In genomic region chr19:35740423-35741215, GRCh38 we compare ENCODE assay signal across 8 cellular contexts. TPM values are rescaled to one million over a fixed set of nuclear protein-coding genes. Genes with fewer than 3 reads are reported as not detected.
A peak's percentile ranks its signal among the peaks of the same experiment; 100 is the strongest.
DNase-seq lines count a peak whose midpoint lies in the region; ATAC-seq and TF ChIP-seq lines count a peak whose summit lies in the region.

No MANE protein-coding gene starts in this region.

- H3K9me3 ChIP-seq in OCI-LY7 (ENCODE audit: low read length) = no peaks in the 10 kb centered on the region
- no peaks in the 10 kb centered on the region for H3K9me3 ChIP-seq in muscle layer of colon (ENCODE audit: low read length)

- H3K9ac ChIP-seq in muscle layer of colon (ENCODE audit: low read length) = peak overlapping the region; percentile 57

- POLR2A ChIA-PET in OCI-LY7 (lab: Charles Lee) = interaction anchor here (0.6 to 1.1 kb wide), 6 partner anchors 22 to 1109 kb away, joined by 3 to 7 read pairs (median 3); partner anchors contain the start of gene COX6B1

- H3K27ac ChIP-seq in OCI-LY7 (ENCODE audit: low read depth, low read length, poor library complexity, severe bottlenecking) = peak overlapping the region; percentile 86
- peak overlapping the region; percentile 76 for H3K27ac ChIP-seq in muscle layer of colon (ENCODE audit: low read depth, low read length)

- peak overlapping the region; percentile 50; the same call in 1 of the 2 replicates for H2AFZ ChIP-seq in OCI-LY7 (ENCODE audit: low read length)

- peaks cover 42% of the 10 kb centered on the region for H3K36me3 ChIP-seq in OCI-LY7 (ENCODE audit: insufficient read depth, low read length)
- peaks cover 37% of the 10 kb centered on the region for H3K36me3 ChIP-seq in muscle layer of colon (ENCODE audit: insufficient read depth, low read length)

- TF ChIP-seq CTCF in OCI-LY7 (conservative IDR thresholded peaks at IDR 0.05; ENCODE audit: low read length) = peak; percentile 61
- peak; percentile 16 for TF ChIP-seq CTCF in epithelial cell of proximal tubule (conservative IDR thresholded peaks at IDR 0.05; ENCODE audit: low read depth, low read length)

- peak overlapping the region; percentile 90 to 98 (median 94) for H3K4me3 Mint-ChIP-seq in IgD-negative memory B cell

- BruUV-seq in OCI-LY7 (replicated peaks; lab: Mats Ljungman, UMichigan) = no TSS peak

- ATAC-seq in GM21528 (IDR thresholded peaks at IDR 0.05; ENCODE audit: low FRiP score, unreplicated experiment) = peak; percentile 47

- H3K27ac Mint-ChIP-seq in IgD-negative memory B cell = peak overlapping the region; percentile 89 to 94 (median 90)

- peak overlapping the region; percentile 84 for H3K4me2 ChIP-seq in OCI-LY7 (ENCODE audit: low read length)

- CTCF ChIA-PET in OCI-LY7 (lab: Charles Lee; ENCODE audit: unreplicated experiment) = interaction anchor here (0.6 kb wide), 1 partner anchor 96 kb away, joined by 3 read pairs; no protein-coding TSS in a partner anchor

- H4K20me1 ChIP-seq in OCI-LY7 (ENCODE audit: insufficient read depth, low read length) = no peaks in the 10 kb centered on the region

- H3K79me2 ChIP-seq in OCI-LY7 (ENCODE audit: insufficient read depth, low read depth, low read length) = no peaks in the 10 kb centered on the region; the same call in 1 of the 2 replicates

- H3K4me1 ChIP-seq in OCI-LY7 (ENCODE audit: insufficient read depth, low read length, poor library complexity, severe bottlenecking) = peaks cover 52% of the 10 kb centered on the region
- peaks cover 21% of the 10 kb centered on the region for H3K4me1 ChIP-seq in muscle layer of colon (ENCODE audit: insufficient read depth, low read length)

- H3K4me1 Mint-ChIP-seq in IgD-negative memory B cell = peaks cover 15 to 34% (median 33%) of the 10 kb centered on the region in 3 donors

- intact Hi-C loops in OCI-LY7 (cut with micrococcal nuclease; ENCODE audit: unreplicated experiment) = loop anchor here (1.0 to 10.0 kb wide), 5 partner anchors 23 to 1306 kb away; partner anchors contain the start of genes ARHGAP33, HCST and NFKBID

- H3K36me3 Mint-ChIP-seq in IgD-negative memory B cell = peaks cover 8% of the 10 kb centered on the region

- H3K4me3 ChIP-seq in OCI-LY7 (ENCODE audit: low read depth, low read length, poor library complexity, severe bottlenecking) (peak overlapping the region; percentile 69), epithelial cell of proximal tubule (ENCODE audit: low read depth, low read length) (peak overlapping the region; percentile 56), muscle layer of colon (ENCODE audit: low read depth in 1 of 2, low read length in 2 of 2) (peak overlapping the region; percentile 60 to 88)

- H3K27me3 ChIP-seq in muscle layer of colon (ENCODE audit: control insufficient read depth in 1 of 2, insufficient read depth in 2 of 2, low read length in 2 of 2) = no peaks in the 10 kb centered on the region

- no peaks in the 10 kb centered on the region for H3K9me3 Mint-ChIP-seq in IgD-negative memory B cell

- H3K9me2 ChIP-seq in OCI-LY7 (ENCODE audit: insufficient read depth, low read length) = no peaks in the 10 kb centered on the region

- H3K27me3 Mint-ChIP-seq in IgD-negative memory B cell = no peaks in the 10 kb centered on the region

- DNase-seq in DMS114 treated with DMSO at 0.1 percent for 48 hours (lab: John Stamatoyannopoulos, UW; ENCODE audit: unreplicated experiment) (peak; percentile 98), OCI-LY7 (ENCODE audit: low spot score) (peak; percentile 97), activated T-cell treated with anti-CD3 and anti-CD28 coated beads for 4 hours (peak; percentile 92), epithelial cell of proximal tubule (ENCODE audit: low read depth) (no peak)
- peak; percentile 89 to 92 for DNase-seq in stimulated activated CD8-positive, alpha-beta memory T cell treated with anti-CD3 and anti-CD28 coated beads, Interleukin-7, amount 100 ng/mL, for 1 hour (ENCODE audit: low read depth in 2 of 2)

RNA-seq across cellular contexts. Expression of gene IGFLR1, which starts 1.6 kb away (rescaled TPM):
- 140 TPM for polyA plus RNA-seq in IgD-negative memory B cell
- 8.5 and 11.4 TPM in 2 replicates for total RNA-seq in OCI-LY7 (2014; rRNA removed; shearing (Covaris generic))
- total RNA-seq in OCI-LY7 (2022) (18.3 and 21.5 TPM in 2 replicates), epithelial cell of proximal tubule (7.9 and 15.3 TPM in 2 replicates)

RNA-seq across cellular contexts. Expression of gene U2AF1L4, which starts 4.6 kb away (rescaled TPM):
- 74.8 TPM for polyA plus RNA-seq in IgD-negative memory B cell
- total RNA-seq in OCI-LY7 (2014; rRNA removed; shearing (Covaris generic)) = 16.1 and 33.6 TPM in 2 replicates
- total RNA-seq in OCI-LY7 (2022) (35.2 and 37.5 TPM in 2 replicates), epithelial cell of proximal tubule (5.9 and 6.5 TPM in 2 replicates)

RNA-seq across cellular contexts. Expression of gene PSENEN, which starts 4.8 kb away (rescaled TPM):
- 85.0 TPM for polyA plus RNA-seq in IgD-negative memory B cell
- total RNA-seq in OCI-LY7 (2014; rRNA removed; shearing (Covaris generic)) = 20.8 and 25.7 TPM in 2 replicates
- total RNA-seq in OCI-LY7 (2022) = 51.0 and 53.7 TPM in 2 replicates
- total RNA-seq in epithelial cell of proximal tubule = 49.6 and 63.7 TPM in 2 replicates

RNA-seq across cellular contexts. Expression of gene LIN37, which starts 7.8 kb away (rescaled TPM):
- 8.2 TPM for polyA plus RNA-seq in IgD-negative memory B cell
- total RNA-seq in OCI-LY7 (2014; rRNA removed; shearing (Covaris generic)) = 6.0 and 11.6 TPM in 2 replicates
- total RNA-seq in OCI-LY7 (2022) (11.7 and 20.0 TPM in 2 replicates), epithelial cell of proximal tubule (12.7 and 18.9 TPM in 2 replicates)

RNA-seq across cellular contexts. Expression of gene HSPB6, which starts 16.2 kb away (rescaled TPM):
- not detected for polyA plus RNA-seq in IgD-negative memory B cell
- not detected in 2 replicates for total RNA-seq in OCI-LY7 (2014; rRNA removed; shearing (Covaris generic))
- total RNA-seq in OCI-LY7 (2022) (1.7 and 1.8 TPM in 2 replicates), epithelial cell of proximal tubule (0.14 and 2.0 TPM in 2 replicates)
